Comparison of ENCODE assay signal across 8 cellular contexts in the genomic region with DNA sequence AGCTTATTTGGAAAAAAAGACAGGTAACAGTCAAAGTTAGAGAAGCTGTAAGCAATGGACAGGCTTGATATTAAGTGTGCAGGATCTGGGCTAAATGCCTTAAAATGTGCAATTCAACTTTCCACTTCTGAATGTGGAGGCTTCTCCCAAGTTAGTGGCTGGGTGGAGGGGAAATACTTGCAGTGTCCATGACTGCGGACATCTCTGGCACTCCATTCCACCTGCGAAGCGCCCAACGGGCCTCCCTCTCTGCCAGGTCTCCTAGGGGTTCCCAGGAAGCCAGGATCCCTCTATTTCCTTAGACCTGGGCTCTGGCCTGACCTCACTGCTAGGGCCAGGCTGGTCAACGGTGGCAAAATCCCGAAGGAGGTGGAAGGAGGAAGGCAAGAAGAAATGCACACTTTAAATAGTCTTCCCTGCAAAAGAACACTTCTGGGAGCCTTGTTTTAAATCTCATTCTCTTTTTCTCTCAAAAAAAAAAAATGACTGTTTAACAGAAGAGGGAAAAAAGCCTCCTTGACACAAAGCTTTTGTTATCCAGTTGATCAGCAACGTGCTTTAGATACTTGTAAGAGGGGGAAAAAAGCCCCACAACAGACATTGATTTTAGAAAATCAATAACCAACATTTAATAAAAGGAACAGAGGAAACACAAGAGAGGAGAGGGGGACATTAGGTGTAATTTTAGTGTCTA. TPM values are rescaled to one million over a fixed set of nuclear protein-coding genes. Genes with fewer than 3 reads are reported as not detected.
DNase-seq lines count a peak whose midpoint lies in the region; ATAC-seq, FAIRE-seq and TF ChIP-seq lines count a peak whose summit lies in the region.

No MANE protein-coding gene starts in this region.

- peaks cover 72% of the 10 kb centered on the region for H3K36me3 ChIP-seq in BLaER1
- H3K36me3 ChIP-seq in pancreas, result no peaks in the 10 kb centered on the region

- ATAC-seq in SK-N-SH treated with all-trans-retinoic acid at 6 μM for 48 hours (no peak), pancreas (no peak), HG02885 (IDR thresholded peaks at IDR 0.05; ENCODE audit: poor library complexity, unreplicated experiment) (no peak), GM19023 (IDR thresholded peaks at IDR 0.05; ENCODE audit: unreplicated experiment) (no peak)

- H4K20me1 ChIP-seq in BLaER1, result peaks cover 52% of the 10 kb centered on the region

- H3K27me3 ChIP-seq in BLaER1, result no peaks in the 10 kb centered on the region
- peaks cover 0 to 21% (median 0%) of the 10 kb centered on the region in 4 donors for H3K27me3 ChIP-seq in pancreas

- H3K4me2 ChIP-seq in BLaER1, result peak overlapping the region; percentile 92

- H3K4me3 ChIP-seq in BLaER1 (peak overlapping the region; percentile 74), fibroblast of pulmonary artery (replicated peaks; ENCODE audit: low read depth, low read length) (peak overlapping the region; percentile 86), pancreas (peak overlapping the region in 1 of 4 donors; percentile 60)

- TF ChIP-seq CTCF in fibroblast of pulmonary artery (IDR thresholded peaks at IDR 0.05; ENCODE audit: low read length, missing control alignments) (no peak), pancreas (IDR thresholded peaks at IDR 0.05) (no peak)

- DNase-seq in fibroblast of pulmonary artery (ENCODE audit: low read depth) (no peak), pancreas (no peak), NCI-H69 (lab: John Stamatoyannopoulos, UW) (no peak), glomerular visceral epithelial cell (ENCODE audit: extremely low spot score) (no peak)

- no peak for FAIRE-seq in pancreas (lab: Jason Lieb, UNC)

- H3K4me1 ChIP-seq in BLaER1 (peaks cover 38% of the 10 kb centered on the region), pancreas (no peaks in the 10 kb centered on the region)

- H3K9me3 ChIP-seq in BLaER1 (no peaks in the 10 kb centered on the region), pancreas (no peaks in the 10 kb centered on the region)

- H3K27ac ChIP-seq in BLaER1, result peak overlapping the region; percentile 99
- peak overlapping the region in 3 of 4 donors; percentile 44 to 79 (median 76) for H3K27ac ChIP-seq in pancreas

- intact Hi-C loops in pancreas (cut with DNase I), result no loop called here

- 43 to 57% methylated on average over 7 of the region's 7 CpGs for WGBS in pancreas, 2 donors

- H3K9ac ChIP-seq in BLaER1, result peak overlapping the region; percentile 99

TF ChIP-seq in SK-N-SH treated with all-trans-retinoic acid at 6 μM for 48 hours, 23 proteins besides CTCF, POLR2A, EP300 and RAD21:
- peak; percentile 65; the same call in 1 of the 2 replicates for TF ChIP-seq ZNF70 (CRISPR knock-in tag; IDR thresholded peaks at IDR 0.05)
- no peak for TF ChIP-seq PPARA (CRISPR knock-in tag; IDR thresholded peaks at IDR 0.05; ENCODE audit: borderline replicate concordance)
- no peak for TF ChIP-seq ZC3H10 (CRISPR knock-in tag; IDR thresholded peaks at IDR 0.05)

RNA-seq across cellular contexts. Expression of gene ZEB2, which starts 5.0 kb away (rescaled TPM):
- total RNA-seq in pancreas, result 10 to 100 TPM in 3 of 6 donors, 1 to 10 TPM in 3; 4.3 to 38.6 (median 11.2) TPM
- polyA plus RNA-seq in pancreas, result 1 to 10 TPM; 3.8 to 5.5 TPM
